In the genomic region with DNA sequence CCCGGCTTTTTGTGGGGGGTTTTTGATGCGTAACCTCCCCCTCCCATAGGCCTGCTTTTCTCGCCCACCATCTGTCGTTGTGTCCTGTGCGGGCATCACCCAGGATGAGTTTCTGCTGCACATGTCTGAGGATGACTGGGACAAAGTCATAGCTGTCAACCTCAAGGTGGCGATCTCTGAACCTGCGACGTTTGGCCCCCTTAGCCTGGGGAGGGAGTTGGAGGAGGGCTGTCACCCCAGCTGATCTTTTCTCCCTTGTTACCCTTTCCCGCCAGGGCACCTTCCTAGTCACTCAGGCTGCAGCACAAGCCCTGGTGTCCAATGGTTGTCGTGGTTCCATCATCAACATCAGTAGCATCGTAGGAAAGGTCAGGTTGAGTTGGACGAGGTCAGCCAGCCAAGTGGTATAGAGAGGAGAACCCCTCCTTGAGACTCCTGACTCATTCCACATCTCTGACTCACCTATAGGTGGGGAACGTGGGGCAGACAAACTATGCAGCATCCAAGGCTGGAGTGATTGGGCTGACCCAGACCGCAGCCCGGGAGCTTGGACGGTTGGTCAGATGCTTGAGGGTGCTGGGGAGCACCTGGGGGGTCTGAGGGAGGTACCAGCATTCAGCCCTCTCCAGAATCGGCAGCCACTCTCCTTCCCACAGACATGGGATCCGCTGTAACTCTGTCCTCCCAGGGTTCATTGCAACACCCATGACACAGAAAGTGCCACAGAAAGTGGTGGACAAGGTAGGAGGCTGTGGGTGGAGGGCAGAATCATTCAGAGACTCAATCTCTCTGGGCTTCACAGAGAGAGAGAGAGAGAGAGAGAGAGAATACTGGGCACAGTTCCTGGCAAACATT, we compare ENCODE assay signal across 8 cellular contexts. TPM values are rescaled to one million over a fixed set of nuclear protein-coding genes. Genes with fewer than 3 reads are reported as not detected.
DNase-seq lines count a peak whose midpoint lies in the region; ATAC-seq, FAIRE-seq and TF ChIP-seq lines count a peak whose summit lies in the region.

No MANE protein-coding gene starts in this region.

- intact Hi-C loops in psoas muscle (cut with DNase I), result loop anchor here in 1 of 2 donors (5.0 to 10.0 kb wide), 2 partner anchors 42 to 209 kb away; partner anchors contain the start of genes CUTA and PHF1

- H3K27ac ChIP-seq in A549 (peak overlapping the region; percentile 87 to 100), GM23248 (peak overlapping the region; percentile 92), VCaP (peak overlapping the region; percentile 71), psoas muscle (peak overlapping the region; percentile 80)

- H3K36me3 ChIP-seq in GM23248 (ENCODE audit: low read depth), result peaks cover 10% of the 10 kb centered on the region
- H3K36me3 ChIP-seq in psoas muscle (ENCODE audit: insufficient read depth in 1 of 2, low read depth in 1 of 2), result peaks cover 6 to 35% of the 10 kb centered on the region in 2 donors

- peak; percentile 46 to 59 for DNase-seq in A549 (ENCODE audit: low read depth in 1 of 2, low spot score in 1 of 2)
- peak; percentile 67 for DNase-seq in GM23248
- peak in 1 of 2 donors; percentile 46 for DNase-seq in psoas muscle
- no peak for DNase-seq in NCI-H2029 treated with DMSO at 0.1 percent for 48 hours (lab: John Stamatoyannopoulos, UW)
- DNase-seq in NCI-H2227 (lab: John Stamatoyannopoulos, UW; ENCODE audit: unreplicated experiment), result no peak

- H3F3A ChIP-seq in GM23248 (ENCODE audit: insufficient read depth), result peaks cover 44% of the 10 kb centered on the region

- POLR2A ChIA-PET in A549 (lab: Yijun Ruan, JAX), result interaction anchor here (1.5 kb wide), 1 partner anchor 234 kb away, joined by 4 read pairs; no protein-coding TSS in a partner anchor

- TF ChIP-seq CTCF in A549 (IDR thresholded peaks at IDR 0.05) (no peak), VCaP (conservative IDR thresholded peaks at IDR 0.05) (peak; percentile 38), psoas muscle (IDR thresholded peaks at IDR 0.05) (no peak)

- no peak overlapping the region for H2AFZ ChIP-seq in GM23248

- H3K4me2 ChIP-seq in A549 (peak overlapping the region; percentile 76), GM23248 (ENCODE audit: unreplicated experiment) (peak overlapping the region; percentile 97)

- H3K9me3 ChIP-seq in A549 (no peaks in the 10 kb centered on the region), GM23248 (ENCODE audit: low read depth) (no peaks in the 10 kb centered on the region), psoas muscle (no peaks in the 10 kb centered on the region)

- no peaks in the 10 kb centered on the region for H3K27me3 ChIP-seq in GM23248 (replicated peaks; ENCODE audit: insufficient read depth)
- no peaks in the 10 kb centered on the region for H3K27me3 ChIP-seq in psoas muscle (ENCODE audit: insufficient read depth in 3 of 3, low read length in 2 of 3)

- no peak for TF ChIP-seq EP300 in A549 (IDR thresholded peaks at IDR 0.05)

- CTCF ChIA-PET in A549 (lab: Yijun Ruan, JAX), result interaction anchor here (1.2 to 2.4 kb wide), 2 partner anchors 33 to 43 kb away, joined by 3 to 9 read pairs; no protein-coding TSS in a partner anchor

- H3K4me3 ChIP-seq in A549, result peak overlapping the region; percentile 82
- H3K4me3 ChIP-seq in GM23248, result peak overlapping the region; percentile 87
- H3K4me3 ChIP-seq in psoas muscle, result peak overlapping the region; percentile 90

- H3K9ac ChIP-seq in GM23248, result peak overlapping the region; percentile 100

- no peak for TF ChIP-seq POLR2A in A549 (IDR thresholded peaks at IDR 0.05; ENCODE audit: low read length)

- ATAC-seq in A549, result peak; percentile 33 to 47; a peak in 4 of 6 replicates
- ATAC-seq in esophagus mucosa, result peak; percentile 18
- no peak for ATAC-seq in psoas muscle
- no peak for ATAC-seq in GM21786 (IDR thresholded peaks at IDR 0.05; ENCODE audit: unreplicated experiment)

- H4K20me1 ChIP-seq in GM23248 (ENCODE audit: insufficient read depth), result no peaks in the 10 kb centered on the region

- WGBS in A549 (ENCODE audit: missing lambda C conversion rate), result 39% methylated on average over 12 of the region's 18 CpGs
- 50 to 51% methylated on average over 18 of the region's 18 CpGs for WGBS in GM23248 (ENCODE audit: low coverage in 1 of 2, low lambda C conversion rate in 2 of 2, missing lambda C conversion rate in 2 of 2), 2 experiments
- WGBS in psoas muscle, 3 donors, result 48 to 54% (median 54%) methylated on average over 18 of the region's 18 CpGs

- H3K79me2 ChIP-seq in GM23248 (ENCODE audit: insufficient read depth), result peaks cover 45% of the 10 kb centered on the region

- TF ChIP-seq RAD21 in A549 (conservative IDR thresholded peaks at IDR 0.05 in 1 of 2, IDR thresholded peaks at IDR 0.05 in 1 of 2), result no peak

- no peaks in the 10 kb centered on the region for H3K9me2 ChIP-seq in GM23248 (ENCODE audit: insufficient read depth)

- in situ Hi-C loops in GM23248 (cut with MboI), result no loop called here

- FAIRE-seq in A549 (lab: Jason Lieb, UNC), result no peak

- H3K4me1 ChIP-seq in A549 (peaks cover 46% of the 10 kb centered on the region), GM23248 (ENCODE audit: insufficient read depth) (peaks cover 43% of the 10 kb centered on the region), psoas muscle (peaks cover 21% of the 10 kb centered on the region)

TF ChIP-seq in A549, 52 proteins besides CTCF, POLR2A, EP300 and RAD21:
- TF ChIP-seq FOSL2 (IDR thresholded peaks at IDR 0.05) (no peak), FOSL2 (CRISPR knock-in tag; IDR thresholded peaks at IDR 0.05) (peak; percentile 67), PHF8 (IDR thresholded peaks at IDR 0.05; ENCODE audit: borderline replicate concordance, low read depth) (no peak)
- TF ChIP-seq, protein P1, sequence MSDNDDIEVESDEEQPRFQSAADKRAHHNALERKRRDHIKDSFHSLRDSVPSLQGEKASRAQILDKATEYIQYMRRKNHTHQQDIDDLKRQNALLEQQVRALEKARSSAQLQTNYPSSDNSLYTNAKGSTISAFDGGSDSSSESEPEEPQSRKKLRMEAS (IDR thresholded peaks at IDR 0.05), result 0 out of 2 replicates have a peak, but pooled peaks have one; percentile 6

RNA-seq across cellular contexts. Expression of gene HSD17B8, which starts 0.9 kb away (rescaled TPM):
- polyA plus RNA-seq in A549 (2011; rRNA removed), result 15.9 and 16.5 TPM in 2 replicates
- polyA plus RNA-seq in A549 (2012; cell fraction: cytosol; rRNA removed), result 35.1 and 37.4 TPM in 2 replicates
- polyA plus RNA-seq in A549 (2012; cell fraction: nucleus; rRNA removed), result 33.3 and 45.0 TPM in 2 replicates
- 9.3 to 9.6 TPM (median 9.5 TPM) in 3 replicates for polyA plus RNA-seq in A549 (2017; fragmentation: RNase III; extraction: RNeasy Plus Mini Kit Qiagen cat#74134 plus additional on column Dnase treatment)
- polyA minus RNA-seq in A549 (2011; rRNA and poly(A)+ RNA removed), result 13.6 and 16.6 TPM in 2 replicates
- total RNA-seq in GM23248 (2014; rRNA removed; shearing (Covaris generic)), result 1.8 and 3.7 TPM in 2 replicates
- polyA plus RNA-seq in GM23248 (2016; fragmentation: Nextera tagmentation; extraction: Ambion mirVana), result 5.3 and 5.6 TPM in 2 replicates
- total RNA-seq in esophagus mucosa, result 27.3 TPM
- total RNA-seq in psoas muscle, result 10 to 100 TPM in 3 of 4 donors, 1 to 10 TPM in 1; 5.3 to 18.9 (median 11.9) TPM
- polyA plus RNA-seq in psoas muscle, result 10 to 100 TPM in 2 of 3 donors, 1 to 10 TPM in 1; 9.6 to 12.3 (median 10.2) TPM

RNA-seq across cellular contexts. Expression of gene RING1, which starts 2.9 kb away (rescaled TPM):
- 12.7 and 14.6 TPM in 2 replicates for polyA plus RNA-seq in A549 (2011; rRNA removed)
- 25.2 and 28.3 TPM in 2 replicates for polyA plus RNA-seq in A549 (2012; cell fraction: cytosol; rRNA removed)
- polyA plus RNA-seq in A549 (2012; cell fraction: nucleus; rRNA removed), result 28.3 and 35.9 TPM in 2 replicates
- 31.4 to 39.0 TPM (median 35.0 TPM) in 3 replicates for polyA plus RNA-seq in A549 (2017; fragmentation: RNase III; extraction: RNeasy Plus Mini Kit Qiagen cat#74134 plus additional on column Dnase treatment)
- polyA minus RNA-seq in A549 (2011; rRNA and poly(A)+ RNA removed), result 12.6 and 14.2 TPM in 2 replicates
- 35.8 and 37.6 TPM in 2 replicates for total RNA-seq in GM23248 (2014; rRNA removed; shearing (Covaris generic))
- polyA plus RNA-seq in GM23248 (2016; fragmentation: Nextera tagmentation; extraction: Ambion mirVana), result 11.3 and 12.7 TPM in 2 replicates
- total RNA-seq in esophagus mucosa, result 27.0 TPM
- total RNA-seq in psoas muscle, result 10 to 100 TPM; 27.9 to 31.6 (median 29.1) TPM
- 10 to 100 TPM; 29.9 to 39.4 (median 34.6) TPM for polyA plus RNA-seq in psoas muscle

RNA-seq across cellular contexts. Expression of gene SLC39A7, which starts 4.7 kb away (rescaled TPM):
- polyA plus RNA-seq in A549 (2011; rRNA removed) (59.0 and 66.5 TPM in 2 replicates), A549 (2017; fragmentation: RNase III; extraction: RNeasy Plus Mini Kit Qiagen cat#74134 plus additional on column Dnase treatment) (104 to 125 TPM (median 122 TPM) in 3 replicates), GM23248 (2016; fragmentation: Nextera tagmentation; extraction: Ambion mirVana) (24.7 and 26.9 TPM in 2 replicates), psoas muscle (100 to 1,000 TPM in 1 of 3 donors, 10 to 100 TPM in 2; 44.8 to 126 (median 53.5) TPM)
- 64.6 and 64.9 TPM in 2 replicates for polyA plus RNA-seq in A549 (2012; cell fraction: cytosol; rRNA removed)
- polyA plus RNA-seq in A549 (2012; cell fraction: nucleus; rRNA removed), result 47.0 and 53.6 TPM in 2 replicates
- 37.2 and 39.7 TPM in 2 replicates for polyA minus RNA-seq in A549 (2011; rRNA and poly(A)+ RNA removed)
- total RNA-seq in GM23248 (2014; rRNA removed; shearing (Covaris generic)), result 126 and 147 TPM in 2 replicates
- total RNA-seq in esophagus mucosa (31.1 TPM), psoas muscle (10 to 100 TPM; 17.6 to 41.4 (median 28.4) TPM)

RNA-seq across cellular contexts. Expression of gene RXRB, which starts 4.9 kb away (rescaled TPM):
- 15.6 and 21.1 TPM in 2 replicates for polyA plus RNA-seq in A549 (2011; rRNA removed)
- 13.6 and 18.5 TPM in 2 replicates for polyA plus RNA-seq in A549 (2012; cell fraction: cytosol; rRNA removed)
- 43.2 and 51.7 TPM in 2 replicates for polyA plus RNA-seq in A549 (2012; cell fraction: nucleus; rRNA removed)
- 19.1 to 21.3 TPM (median 20.3 TPM) in 3 replicates for polyA plus RNA-seq in A549 (2017; fragmentation: RNase III; extraction: RNeasy Plus Mini Kit Qiagen cat#74134 plus additional on column Dnase treatment)
- polyA minus RNA-seq in A549 (2011; rRNA and poly(A)+ RNA removed), result 24.3 and 29.0 TPM in 2 replicates
- total RNA-seq in GM23248 (2014; rRNA removed; shearing (Covaris generic)), result 27.7 and 28.8 TPM in 2 replicates
- polyA plus RNA-seq in GM23248 (2016; fragmentation: Nextera tagmentation; extraction: Ambion mirVana), result 28.1 and 28.9 TPM in 2 replicates
- total RNA-seq in esophagus mucosa, result 19.6 TPM
- 10 to 100 TPM; 31.3 to 43.7 (median 36.0) TPM for total RNA-seq in psoas muscle
- polyA plus RNA-seq in psoas muscle, result 10 to 100 TPM; 19.2 to 45.9 (median 29.3) TPM

RNA-seq across cellular contexts. Expression of gene COL11A2, which starts 13.1 kb away (rescaled TPM):
- polyA plus RNA-seq in A549 (2011; rRNA removed), result 0.66 and 0.73 TPM in 2 replicates
- polyA plus RNA-seq in A549 (2012; cell fraction: cytosol; rRNA removed), result 0.40 and 0.47 TPM in 2 replicates
- polyA plus RNA-seq in A549 (2012; cell fraction: nucleus; rRNA removed), result 5.3 and 6.0 TPM in 2 replicates
- polyA plus RNA-seq in A549 (2017; fragmentation: RNase III; extraction: RNeasy Plus Mini Kit Qiagen cat#74134 plus additional on column Dnase treatment), result 0.93 to 1.3 TPM (median 1.1 TPM) in 3 replicates
- polyA minus RNA-seq in A549 (2011; rRNA and poly(A)+ RNA removed), result 0.19 and 0.33 TPM in 2 replicates
- total RNA-seq in GM23248 (2014; rRNA removed; shearing (Covaris generic)), result 0.25 and 0.32 TPM in 2 replicates
- 0.05 and 0.31 TPM in 2 replicates for polyA plus RNA-seq in GM23248 (2016; fragmentation: Nextera tagmentation; extraction: Ambion mirVana)
- total RNA-seq in esophagus mucosa, result 0.32 TPM
- total RNA-seq in psoas muscle, result 1 to 10 TPM in 1 of 4 donors, under 1 TPM in 3; 0.27 to 1.3 (median 0.51) TPM
- polyA plus RNA-seq in psoas muscle, result under 1 TPM; 0.35 to 0.69 (median 0.61) TPM

Comparison
In these comparisons a context has a peak if more than half of its experiments do, and no peak if none do; other contexts are left out.
1. ATAC-seq: peak in A549 (2 of 2) and esophagus mucosa (single experiment); none in psoas muscle (0 of 4) and GM21786 (single experiment).
2. DNase-seq: peak in A549 (2 of 2) and GM23248 (single experiment); none in NCI-H2029 treated with DMSO at 0.1 percent for 48 hours (single experiment) and NCI-H2227 (single experiment).
3. Peak in every context shown above with its lines, with median percentiles within 50 percentile points of each other: H3K27ac ChIP-seq and H3K4me3 ChIP-seq.